ENCODE assay signal across 37 cellular contexts in genomic region chr11:108743851-108744250, GRCh38.
"Had no signal": no experiment of that assay in that cellular context is flagged by ENCODE, and none has a peak within 500 bp of the region (broad histone marks: within the 10 kb centered on the region; RNA-seq: fewer than 3 reads in every experiment).

No MANE protein-coding gene starts in this region.

- H3K36me3 ChIP-seq: breast epithelium, Peyer's patch had no signal

- H3K4me3 ChIP-seq: body of pancreas, breast epithelium, Peyer's patch had no signal

- ATAC-seq: activated CD8-positive, alpha-beta memory T cell treated with anti-CD3 and anti-CD28 coated beads, Interleukin-2, amount 10 ng/mL, durations not matched to agents 7 days and 5 days; activated naive CD8-positive, alpha-beta T cell treated with anti-CD3 and anti-CD28 coated beads, Interleukin-2, amount 50 U/mL, for 24 hours; body of pancreas; PC-3; SK-N-SH treated with all-trans-retinoic acid at 6 μM for 48 hours had no signal

- H3K9me3 ChIP-seq: body of pancreas, Peyer's patch had no signal

- H3K4me2 ChIP-seq: KMS-11 had no signal

- H3K4me1 ChIP-seq: body of pancreas, breast epithelium, Peyer's patch had no signal

- H3K27ac ChIP-seq: body of pancreas, breast epithelium, KMS-11, Peyer's patch, VCaP had no signal

- H3K27me3 ChIP-seq: body of pancreas, breast epithelium, Peyer's patch had no signal

- H3K9ac ChIP-seq: KMS-11 had no signal

- DNase-seq: activated B cell treated with CpG ODN at 0.5 μM for 24 hours; activated CD4-positive, alpha-beta memory T cell treated with anti-CD3 and anti-CD28 coated beads for 36 hours; activated CD4-positive, alpha-beta T cell treated with anti-CD3 and anti-CD28 coated beads for 4 hours; activated CD4-positive, alpha-beta T cell treated with anti-CD3 and anti-CD28 coated beads, Interleukin-2, amount 50 U/mL, for 1 hour; activated CD4-positive, CD25-positive, alpha-beta regulatory T cell treated with anti-CD3 and anti-CD28 coated beads, Interleukin-2, amount 50 U/mL, for 72 hours; activated CD8-positive, alpha-beta memory T cell treated with anti-CD3 and anti-CD28 coated beads, Interleukin-2, amount 10 ng/mL, durations not matched to agents 7 days and 5 days; activated CD8-positive, alpha-beta memory T cell treated with anti-CD3 and anti-CD28 coated beads, Interleukin-2, amount 50 U/mL, for 48 hours; activated effector memory CD4-positive, alpha-beta T cell treated with Interleukin-2 at 50 U/mL for 16 hours; activated naive CD4-positive, alpha-beta T cell treated with anti-CD3 and anti-CD28 coated beads, Interleukin-2, amount 10 ng/mL, durations not matched to agents 7 days and 5 days; activated naive CD8-positive, alpha-beta T cell treated with anti-CD3 and anti-CD28 coated beads, Interleukin-2, amount 50 U/mL, for 24 hours; activated T-cell treated with anti-CD3 and anti-CD28 coated beads, Interleukin-2, amount 50 U/mL, for 48 hours; amniotic stem cell; aorta; body of pancreas; NCI-H1092 treated with DMSO at 0.1 percent for 48 hours; NCI-H1417; NCI-H146; NCI-H187; NCI-H2029 treated with DMSO at 0.1 percent for 48 hours; NCI-H2107; NCI-H2171; NCI-H510A; NCI-H526; NCI-H748 treated with DMSO at 0.1 percent for 48 hours; NK-92 treated with Interleukin-12 subunit alpha and Interleukin-12 subunit beta, amount 100 ng/mL, for 24 hours; PC-3; Peyer's patch; RPMI8226; SHP77 treated with DMSO at 0.1 percent for 48 hours; SW 1271; T-helper 1 cell; T-helper 2 cell; T-helper 9 cell had no signal
